In the genomic region with DNA sequence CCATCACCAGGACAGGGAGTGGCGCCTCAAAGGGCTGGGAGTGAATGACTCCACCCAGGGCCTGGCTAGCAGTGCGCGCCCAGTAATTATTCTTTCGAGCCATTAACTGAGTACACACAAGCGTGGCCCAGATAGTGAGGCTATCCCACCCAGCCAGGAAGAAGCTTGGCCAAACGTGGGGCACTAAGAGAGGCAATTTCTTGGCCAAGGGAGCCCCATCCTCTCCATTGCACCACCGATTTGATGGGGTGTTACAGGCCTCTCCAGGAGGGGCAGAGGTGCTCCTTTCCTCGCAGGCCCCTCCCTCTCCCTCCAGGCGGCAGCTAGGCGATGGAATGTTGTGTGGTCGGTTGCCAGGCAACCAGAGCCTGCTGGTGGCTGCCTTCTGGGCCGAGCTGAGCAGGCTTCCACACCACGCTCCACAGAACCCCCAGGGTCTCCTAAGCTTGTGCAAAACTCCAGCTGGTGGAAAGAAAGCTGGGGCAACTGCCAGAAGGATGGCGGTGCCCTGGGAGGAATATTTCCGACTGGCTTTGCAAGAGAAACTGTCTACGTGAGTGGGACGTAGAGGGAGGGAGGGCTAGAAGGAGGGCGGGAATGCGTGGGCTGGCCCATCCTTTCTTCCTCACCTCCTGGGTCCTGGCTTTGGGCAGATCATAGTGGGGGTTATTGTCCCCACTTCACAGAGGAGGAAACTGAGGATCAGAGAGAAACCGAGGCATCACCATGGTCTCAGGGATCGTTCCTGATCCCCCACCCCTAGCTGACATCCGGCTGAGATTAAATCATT, we compare ENCODE assay signal across 8 cellular contexts. TPM values are rescaled to one million over a fixed set of nuclear protein-coding genes. Genes with fewer than 3 reads are reported as not detected.
DNase-seq lines count a peak whose midpoint lies in the region; ATAC-seq and TF ChIP-seq lines count a peak whose summit lies in the region.

Gene CFAP73 (plus strand): TSS at position 364 of the 790 bp plus-strand sequence. CDS start 134 bp downstream, at position 498.

- peak; percentile 7 for TF ChIP-seq CTCF in fibroblast of villous mesenchyme (IDR thresholded peaks at IDR 0.05; ENCODE audit: insufficient read depth, low read depth, low read length)
- TF ChIP-seq CTCF in natural killer cell (IDR thresholded peaks at IDR 0.05) = no peak

- ATAC-seq in T-helper 17 cell = no peak
- ATAC-seq in natural killer cell = no peak

- H3K27me3 Mint-ChIP-seq in T-helper 17 cell = peaks cover 7% of the 10 kb centered on the region
- peaks cover 10 to 33% of the 10 kb centered on the region in 2 donors for H3K27me3 Mint-ChIP-seq in natural killer cell (ENCODE audit: low read depth in 2 of 2)

- H3K27ac Mint-ChIP-seq in T-helper 17 cell (peak within 1 kb of the TSS; percentile 4), natural killer cell (no peak within 1 kb of the TSS)

- intact Hi-C loops in natural killer cell (cut with micrococcal nuclease) = no loop called here

- H3K9me3 ChIP-seq in T-helper 17 cell (ENCODE audit: control insufficient read depth, low read length, poor library complexity, severe bottlenecking) = no peaks in the 10 kb centered on the region

- DNase-seq in Caki2 (ENCODE audit: low read depth) (peak; percentile 94), M059J (ENCODE audit: low read depth) (peak; percentile 94), T-helper 17 cell (no peak), fibroblast of villous mesenchyme (ENCODE audit: low read depth) (peak; percentile 70), nucleus accumbens (lab: John Stamatoyannopoulos, UW) (peak in 51 of 56 donors; percentile 13 to 85 (median 56)), NCI-H128 (lab: John Stamatoyannopoulos, UW; ENCODE audit: unreplicated experiment) (no peak), putamen (ENCODE audit: low spot score) (no peak), natural killer cell (no peak)

- H3K4me1 Mint-ChIP-seq in T-helper 17 cell = peaks cover 12% of the 10 kb centered on the region
- H3K4me1 Mint-ChIP-seq in natural killer cell = peaks cover 8 to 17% of the 10 kb centered on the region in 2 donors

- H3K9me3 Mint-ChIP-seq in natural killer cell = no peaks in the 10 kb centered on the region

- H3K36me3 Mint-ChIP-seq in T-helper 17 cell (ENCODE audit: low read depth) = no peaks in the 10 kb centered on the region
- H3K36me3 Mint-ChIP-seq in natural killer cell = no peaks in the 10 kb centered on the region

- in situ Hi-C loops in Caki2 (cut with HindIII; ENCODE audit: low pct_unique_long_range_greater_than_20kb, low sequenced_read_pairs) = no loop called here

- H3K4me3 Mint-ChIP-seq in T-helper 17 cell (peak within 1 kb of the TSS; percentile 45), natural killer cell (no peak within 1 kb of the TSS)

- no peak within 1 kb of the TSS for H3K4me3 ChIP-seq in fibroblast of villous mesenchyme (ENCODE audit: low read depth, low read length)

RNA-seq across cellular contexts. Expression of gene CFAP73, which starts in this region (rescaled TPM):
- 5.4 and 6.2 TPM in 2 replicates for total RNA-seq in Caki2 (2014; rRNA removed; shearing (Covaris generic); ENCODE audit: low replicate concordance)
- total RNA-seq in M059J (2014; rRNA removed; shearing (Covaris generic)) = not detected in 2 replicates
- total RNA-seq in T-helper 17 cell = not detected
- not detected in 2 replicates for total RNA-seq in fibroblast of villous mesenchyme
- total RNA-seq in natural killer cell = not detected

Comparison
In these comparisons a context has a peak if more than half of its experiments do, and no peak if none do; other contexts are left out.
1. Peak in DNase-seq in M059J; RNA of the gene not detected or under 1 TPM.
2. Peak in DNase-seq in fibroblast of villous mesenchyme; RNA of the gene not detected or under 1 TPM.
3. DNase-seq: peak in Caki2 (single experiment) and nucleus accumbens (51 of 56); none in T-helper 17 cell (0 of 3), NCI-H128 (single experiment), putamen (single experiment) and natural killer cell (single experiment).